In the genomic region with DNA sequence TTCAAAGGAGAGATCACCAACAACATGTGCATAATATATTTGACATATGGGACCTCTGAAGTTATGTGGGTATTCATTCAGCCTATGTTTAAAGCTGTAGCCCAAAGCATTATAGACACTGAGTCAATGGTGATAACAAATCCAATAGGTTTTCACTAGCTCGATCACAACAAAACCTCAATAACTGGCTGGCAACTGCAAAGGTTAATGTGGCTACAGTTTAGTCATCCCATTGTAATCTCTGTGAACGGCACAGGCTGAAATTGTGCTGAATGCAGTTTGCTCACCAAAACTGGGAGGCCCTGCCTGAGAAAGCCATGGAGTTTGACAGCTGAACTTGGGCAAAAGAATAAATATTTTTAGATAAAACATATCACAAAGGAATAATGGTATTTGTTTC, we compare ENCODE assay signal across 21 cellular contexts.
A peak's percentile ranks its signal among the peaks of the same experiment; 100 is the strongest.
DNase-seq lines count a peak whose midpoint lies in the region; ATAC-seq and TF ChIP-seq lines count a peak whose summit lies in the region.
"Had no signal": no experiment of that assay in that cellular context is flagged by ENCODE, and none has a peak within 500 bp of the region (broad histone marks: within the 10 kb centered on the region; RNA-seq: fewer than 3 reads in every experiment).

No MANE protein-coding gene starts in this region.

- H3K4me3 Mint-ChIP-seq in activated CD4-positive, alpha-beta T cell treated with anti-CD3 and anti-CD28 coated beads for 36 hours: no peak overlapping the region
- no peak overlapping the region for H3K4me3 Mint-ChIP-seq in stimulated activated effector memory CD8-positive, alpha-beta T cell treated with anti-CD3 and anti-CD28 coated beads, Interleukin-12 subunit alpha, Interleukin-12 subunit beta, amount 100 ng/mL, for 72 hours
- H3K4me3 Mint-ChIP-seq: brain; CD8-positive, alpha-beta memory T cell; T-helper 17 cell had no signal

- POLR2A ChIA-PET in activated CD4-positive, alpha-beta T cell treated with anti-CD3 and anti-CD28 coated beads for 36 hours (lab: Charles Lee): interaction anchor here (0.6 kb wide), 1 partner anchor 279 kb away, joined by 4 read pairs; no protein-coding TSS in a partner anchor
- POLR2A ChIA-PET in IMR-90 (lab: Charles Lee; ENCODE audit: unreplicated experiment): no interaction called here

- H3K36me3 Mint-ChIP-seq in activated CD4-positive, alpha-beta T cell treated with anti-CD3 and anti-CD28 coated beads for 36 hours (ENCODE audit: low read depth): no peaks in the 10 kb centered on the region
- H3K36me3 Mint-ChIP-seq in stimulated activated effector memory CD8-positive, alpha-beta T cell treated with anti-CD3 and anti-CD28 coated beads, Interleukin-12 subunit alpha, Interleukin-12 subunit beta, amount 100 ng/mL, for 72 hours: no peaks in the 10 kb centered on the region
- H3K36me3 Mint-ChIP-seq: brain; CD8-positive, alpha-beta memory T cell had no signal

- intact Hi-C loops in activated CD4-positive, alpha-beta T cell treated with anti-CD3 and anti-CD28 coated beads for 36 hours (cut with DNase I, micrococcal nuclease): no loop called here
- intact Hi-C loops in IMR-90 (cut with micrococcal nuclease): no loop called here

- no peak overlapping the region for H3K4ac ChIP-seq in IMR-90 (ENCODE audit: low read depth, low read length)

- H3K9me3 ChIP-seq in IMR-90 (ENCODE audit: control insufficient read depth, insufficient read depth, low read length) (no peaks in the 10 kb centered on the region), BE2C (no peaks in the 10 kb centered on the region)
- H3K9me3 ChIP-seq: right lobe of liver, tibial nerve had no signal

- no peak overlapping the region for H4K5ac ChIP-seq in IMR-90 (ENCODE audit: low read depth, low read length)

- WGBS in IMR-90 (ENCODE audit: extremely low coverage in 2 of 2, insufficient read length in 1 of 2), 2 experiments: no CpG with 5 or more reads among the region's 2 CpGs

- H3K18ac ChIP-seq in IMR-90 (ENCODE audit: low read depth, low read length): no peak overlapping the region

- H3K56ac ChIP-seq in IMR-90 (ENCODE audit: extremely low read depth, insufficient read depth, low read length): no peak overlapping the region

- no peak overlapping the region for H3K27ac ChIP-seq in IMR-90 (ENCODE audit: insufficient read depth, low read length)
- H3K27ac ChIP-seq: right lobe of liver, tibial nerve had no signal

- no peak overlapping the region for H4K8ac ChIP-seq in IMR-90 (ENCODE audit: low read depth in 2 of 2, low read length in 2 of 2)

- H3K79me1 ChIP-seq in IMR-90 (ENCODE audit: low read depth in 1 of 2, low read length in 2 of 2): no peaks in the 10 kb centered on the region

- CTCF ChIA-PET in activated CD4-positive, alpha-beta T cell treated with anti-CD3 and anti-CD28 coated beads for 36 hours (lab: Charles Lee): interaction anchor here (0.9 kb wide), 1 partner anchor 81 kb away, joined by 3 read pairs; no protein-coding TSS in a partner anchor
- CTCF ChIA-PET in IMR-90 (lab: Yijun Ruan, JAX): no interaction called here

- no peak for TF ChIP-seq POLR2A in IMR-90 (IDR thresholded peaks at IDR 0.05; ENCODE audit: low read depth, low read length)

- no peaks in the 10 kb centered on the region for H3K36me3 ChIP-seq in IMR-90 (ENCODE audit: control insufficient read depth, insufficient read depth, low read length)
- no peaks in the 10 kb centered on the region for H3K36me3 ChIP-seq in BE2C
- H3K36me3 ChIP-seq: right lobe of liver, tibial nerve had no signal

- H3K4me3 ChIP-seq in IMR-90 (ENCODE audit: insufficient read depth, low read depth, low read length): no peak overlapping the region
- H3K4me3 ChIP-seq in astrocyte of the spinal cord (ENCODE audit: low read depth, low read length): no peak overlapping the region
- no peak overlapping the region for H3K4me3 ChIP-seq in BE2C (ENCODE audit: low read depth, low read length)
- H3K4me3 ChIP-seq: right lobe of liver, tibial nerve had no signal

- no peak overlapping the region for H2BK20ac ChIP-seq in IMR-90 (ENCODE audit: low read depth, low read length)

- in situ Hi-C loops in IMR-90 (cut with MboI; ENCODE audit: low sequenced_read_pairs) (no loop called here), astrocyte of the spinal cord (cut with HindIII; ENCODE audit: low sequenced_read_pairs) (no loop called here)

- H3K27ac Mint-ChIP-seq in activated CD4-positive, alpha-beta T cell treated with anti-CD3 and anti-CD28 coated beads for 36 hours: no peak overlapping the region
- peak overlapping the region; percentile 17 for H3K27ac Mint-ChIP-seq in stimulated activated effector memory CD8-positive, alpha-beta T cell treated with anti-CD3 and anti-CD28 coated beads, Interleukin-12 subunit alpha, Interleukin-12 subunit beta, amount 100 ng/mL, for 72 hours
- H3K27ac Mint-ChIP-seq: brain; CD8-positive, alpha-beta memory T cell; T-helper 17 cell had no signal

- no peak for TF ChIP-seq RAD21 in IMR-90 (IDR thresholded peaks at IDR 0.05; ENCODE audit: low read length)

- no peak overlapping the region for H2BK120ac ChIP-seq in IMR-90 (ENCODE audit: low read depth, low read length)

- H2AK5ac ChIP-seq in IMR-90 (ENCODE audit: low read depth, low read length): no peak overlapping the region

- no peak for TF ChIP-seq CTCF in IMR-90 (conservative IDR thresholded peaks at IDR 0.05; ENCODE audit: low read depth, low read length)
- TF ChIP-seq CTCF in astrocyte of the spinal cord (IDR thresholded peaks at IDR 0.05; ENCODE audit: low read depth, low read length): no peak
- TF ChIP-seq CTCF in BE2C (IDR thresholded peaks at IDR 0.05; ENCODE audit: low read depth, low read length): no peak

- H3K27me3 Mint-ChIP-seq in activated CD4-positive, alpha-beta T cell treated with anti-CD3 and anti-CD28 coated beads for 36 hours: peaks cover 6% of the 10 kb centered on the region
- H3K27me3 Mint-ChIP-seq: T-helper 17 cell had no signal

- peaks cover 31% of the 10 kb centered on the region for H3K4me1 Mint-ChIP-seq in activated CD4-positive, alpha-beta T cell treated with anti-CD3 and anti-CD28 coated beads for 36 hours
- peaks cover 48% of the 10 kb centered on the region for H3K4me1 Mint-ChIP-seq in stimulated activated effector memory CD8-positive, alpha-beta T cell treated with anti-CD3 and anti-CD28 coated beads, Interleukin-12 subunit alpha, Interleukin-12 subunit beta, amount 100 ng/mL, for 72 hours
- H3K4me1 Mint-ChIP-seq: brain had no signal

- H3K4me2 ChIP-seq in IMR-90 (ENCODE audit: low read depth, low read length): no peak overlapping the region

- H3K27me3 ChIP-seq in IMR-90 (ENCODE audit: control insufficient read depth, insufficient read depth, low read length) (peaks cover 4% of the 10 kb centered on the region; the same call in 1 of the 2 replicates), BE2C (no peaks in the 10 kb centered on the region; the same call in 1 of the 2 replicates)
- H3K27me3 ChIP-seq: right lobe of liver, tibial nerve had no signal

- no peak overlapping the region for H3K14ac ChIP-seq in IMR-90 (replicated peaks; ENCODE audit: low read depth, low read length)

- no peaks in the 10 kb centered on the region for H4K20me1 ChIP-seq in IMR-90 (ENCODE audit: insufficient read depth, low read length)

- H4K91ac ChIP-seq in IMR-90 (ENCODE audit: insufficient read depth, low read depth, low read length): no peak overlapping the region

- no peak overlapping the region for H3K9ac ChIP-seq in IMR-90 (ENCODE audit: low read depth, low read length)

- no peak overlapping the region for H2BK15ac ChIP-seq in IMR-90 (ENCODE audit: low read depth, low read length)

- no peak overlapping the region for H2AK9ac ChIP-seq in IMR-90 (replicated peaks; ENCODE audit: low read depth, low read length, poor library complexity)

- no peak overlapping the region for H2AFZ ChIP-seq in IMR-90 (replicated peaks; ENCODE audit: low read length, poor library complexity)

- dilution Hi-C loops in IMR-90 (cut with HindIII; ENCODE audit: low sequenced_read_pairs, unreplicated experiment): no loop called here

- H3K9me1 ChIP-seq in IMR-90 (ENCODE audit: insufficient read depth, low read length): no peaks in the 10 kb centered on the region

- no TSS peak for BruUV-seq in IMR-90 (replicated peaks; lab: Mats Ljungman, UMichigan)

- peak; percentile 18 for DNase-seq in activated CD4-positive, alpha-beta T cell treated with anti-CD3 and anti-CD28 coated beads for 36 hours
- DNase-seq in activated CD4-positive, alpha-beta T cell treated with anti-CD3 and anti-CD28 coated beads, Interleukin-2, amount 50 U/mL, for 1 hour: no peak
- DNase-seq in IMR-90 (peak; percentile 13), astrocyte of the spinal cord (ENCODE audit: low read depth, low spot score) (peak; percentile 19), DMS153 treated with DMSO at 0.1 percent for 48 hours (lab: John Stamatoyannopoulos, UW; ENCODE audit: unreplicated experiment) (no peak), medulla oblongata (ENCODE audit: extremely low spot score) (no peak), BE2C (no peak)
- peak in 1 of 2 donors; percentile 49 for DNase-seq in stimulated activated effector memory CD8-positive, alpha-beta T cell treated with anti-CD3 and anti-CD28 coated beads, Interleukin-12 subunit alpha, Interleukin-12 subunit beta, amount 100 ng/mL, for 72 hours (ENCODE audit: low spot score in 2 of 2)
- DNase-seq: 8988T; CD8-positive, alpha-beta memory T cell; dermis blood vessel endothelial cell; kidney glomerular epithelial cell; midbrain; NCI-H1105; right lobe of liver; stimulated activated CD4-positive, alpha-beta T cell treated with anti-CD3 and anti-CD28 coated beads, Interleukin-4, amount 100 ng/mL, for 1 hour; stimulated activated CD8-positive, alpha-beta memory T cell treated with anti-CD3 and anti-CD28 coated beads, Interleukin-4, amount 100 ng/mL, for 48 hours; T-helper 17 cell had no signal

- no peak overlapping the region for H2BK5ac ChIP-seq in IMR-90 (ENCODE audit: low read depth, low read length, poor library complexity, severe bottlenecking)

- no peak overlapping the region for H3K23ac ChIP-seq in IMR-90 (ENCODE audit: low read depth, low read length)

- H3K9me3 Mint-ChIP-seq in activated CD4-positive, alpha-beta T cell treated with anti-CD3 and anti-CD28 coated beads for 36 hours (ENCODE audit: low read depth): peaks cover 4% of the 10 kb centered on the region
- H3K9me3 Mint-ChIP-seq in stimulated activated effector memory CD8-positive, alpha-beta T cell treated with anti-CD3 and anti-CD28 coated beads, Interleukin-12 subunit alpha, Interleukin-12 subunit beta, amount 100 ng/mL, for 72 hours: no peaks in the 10 kb centered on the region
- H3K9me3 Mint-ChIP-seq: brain; CD8-positive, alpha-beta memory T cell had no signal

- no peaks in the 10 kb centered on the region for H3K4me1 ChIP-seq in IMR-90 (ENCODE audit: control insufficient read depth, insufficient read depth, low read length)
- no peaks in the 10 kb centered on the region for H3K4me1 ChIP-seq in BE2C
- H3K4me1 ChIP-seq: right lobe of liver, tibial nerve had no signal

- peak; percentile 40 for ATAC-seq in activated CD4-positive, alpha-beta T cell treated with anti-CD3 and anti-CD28 coated beads for 36 hours
- ATAC-seq in IMR-90 (ENCODE audit: low read depth): no peak
- ATAC-seq in stimulated activated effector memory CD8-positive, alpha-beta T cell treated with anti-CD3 and anti-CD28 coated beads, Interleukin-12 subunit alpha, Interleukin-12 subunit beta, amount 100 ng/mL, for 72 hours: peak; percentile 74
- ATAC-seq: esophagus mucosa, right lobe of liver, T-helper 17 cell had no signal

TF ChIP-seq in IMR-90, 13 proteins besides CTCF, POLR2A, EP300 and RAD21 (continues in another document):
- TF ChIP-seq RFX5 (IDR thresholded peaks at IDR 0.05; ENCODE audit: low read depth, low read length): no peak
- TF ChIP-seq FOS (IDR thresholded peaks at IDR 0.05; ENCODE audit: low read depth, low read length): no peak

Comparison
In these comparisons a context has a peak if more than half of its experiments do, and no peak if none do; other contexts are left out.
1. DNase-seq: peak in activated CD4-positive, alpha-beta T cell treated with anti-CD3 and anti-CD28 coated beads for 36 hours (single experiment), IMR-90 (single experiment) and astrocyte of the spinal cord (single experiment); none in activated CD4-positive, alpha-beta T cell treated with anti-CD3 and anti-CD28 coated beads, Interleukin-2, amount 50 U/mL, for 1 hour (single experiment), DMS153 treated with DMSO at 0.1 percent for 48 hours (single experiment), medulla oblongata (single experiment) and BE2C (single experiment).